ENCODE assay signal across 1 cellular context in genomic region chr2:9076210-9076609, GRCh38.
TF ChIP-seq lines count a peak whose summit lies in the region.

No MANE protein-coding gene starts in this region.

TF ChIP-seq in SK-N-SH, 30 proteins besides CTCF, POLR2A, EP300 and RAD21 (continued from another document):
- TF ChIP-seq IRF3 (IDR thresholded peaks at IDR 0.05; ENCODE audit: low read depth, low read length) (no peak), GABPA (IDR thresholded peaks at IDR 0.05; ENCODE audit: low read depth) (no peak), JUND (IDR thresholded peaks at IDR 0.05) (no peak)
- TF ChIP-seq, protein P1, sequence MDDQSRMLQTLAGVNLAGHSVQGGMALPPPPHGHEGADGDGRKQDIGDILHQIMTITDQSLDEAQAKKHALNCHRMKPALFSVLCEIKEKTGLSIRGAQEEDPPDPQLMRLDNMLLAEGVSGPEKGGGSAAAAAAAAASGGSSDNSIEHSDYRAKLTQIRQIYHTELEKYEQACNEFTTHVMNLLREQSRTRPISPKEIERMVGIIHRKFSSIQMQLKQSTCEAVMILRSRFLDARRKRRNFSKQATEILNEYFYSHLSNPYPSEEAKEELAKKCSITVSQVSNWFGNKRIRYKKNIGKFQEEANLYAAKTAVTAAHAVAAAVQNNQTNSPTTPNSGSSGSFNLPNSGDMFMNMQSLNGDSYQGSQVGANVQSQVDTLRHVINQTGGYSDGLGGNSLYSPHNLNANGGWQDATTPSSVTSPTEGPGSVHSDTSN (IDR thresholded peaks at IDR 0.05), result no peak
- TF ChIP-seq, protein P2, sequence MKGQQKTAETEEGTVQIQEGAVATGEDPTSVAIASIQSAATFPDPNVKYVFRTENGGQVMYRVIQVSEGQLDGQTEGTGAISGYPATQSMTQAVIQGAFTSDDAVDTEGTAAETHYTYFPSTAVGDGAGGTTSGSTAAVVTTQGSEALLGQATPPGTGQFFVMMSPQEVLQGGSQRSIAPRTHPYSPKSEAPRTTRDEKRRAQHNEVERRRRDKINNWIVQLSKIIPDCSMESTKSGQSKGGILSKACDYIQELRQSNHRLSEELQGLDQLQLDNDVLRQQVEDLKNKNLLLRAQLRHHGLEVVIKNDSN (IDR thresholded peaks at IDR 0.05; ENCODE audit: borderline replicate concordance, low read depth), result no peak
TF ChIP-seq in SK-N-SH: peak in this region for 0.
